In genomic region chr1:85626818-85627217, GRCh38 we compare ENCODE assay signal across 21 cellular contexts. TPM values are rescaled to one million over a fixed set of nuclear protein-coding genes. Genes with fewer than 3 reads are reported as not detected.
"Had no signal": no experiment of that assay in that cellular context is flagged by ENCODE, and none has a peak within 500 bp of the region (broad histone marks: within the 10 kb centered on the region; RNA-seq: fewer than 3 reads in every experiment).

No MANE protein-coding gene starts in this region.

- H3K4me3 Mint-ChIP-seq: naive thymus-derived CD4-positive, alpha-beta T cell; nephron progenitor cell; stimulated activated memory B cell treated with anti-CD40 and anti-IgM and Interleukin-4, amounts not matched to agents 10 μg/mL and 1 μg/mL and 100 μg/mL, for 72 hours; stimulated activated naive CD8-positive, alpha-beta T cell treated with anti-CD3 and anti-CD28 coated beads, Interleukin-15, Interleukin-2, amounts not matched to agents 100 ng/mL and 50 ng/mL, for 24 hours had no signal

- H3K27me3 Mint-ChIP-seq: naive thymus-derived CD4-positive, alpha-beta T cell; stimulated activated memory B cell treated with anti-CD40 and anti-IgM and Interleukin-4, amounts not matched to agents 10 μg/mL and 1 μg/mL and 100 μg/mL, for 72 hours; stimulated activated naive CD8-positive, alpha-beta T cell treated with anti-CD3 and anti-CD28 coated beads, Interleukin-15, Interleukin-2, amounts not matched to agents 100 ng/mL and 50 ng/mL, for 24 hours had no signal

- H3K27me3 ChIP-seq: dorsolateral prefrontal cortex, hepatocyte, tibial nerve, upper lobe of right lung, vagina had no signal

- H3K4me1 ChIP-seq: tibial nerve, vagina had no signal

- H3K4me3 ChIP-seq: dorsolateral prefrontal cortex, hepatocyte, left ventricle myocardium inferior, lower lobe of right lung, tibial nerve, upper lobe of right lung, vagina had no signal

- H3K36me3 ChIP-seq: lower lobe of right lung, upper lobe of right lung, vagina had no signal

- H3K27ac Mint-ChIP-seq: naive thymus-derived CD4-positive, alpha-beta T cell; stimulated activated memory B cell treated with anti-CD40 and anti-IgM and Interleukin-4, amounts not matched to agents 10 μg/mL and 1 μg/mL and 100 μg/mL, for 72 hours; stimulated activated naive CD8-positive, alpha-beta T cell treated with anti-CD3 and anti-CD28 coated beads, Interleukin-15, Interleukin-2, amounts not matched to agents 100 ng/mL and 50 ng/mL, for 24 hours had no signal

- DNase-seq: cortex of kidney; dorsolateral prefrontal cortex; effector CD8-positive, alpha-beta T cell; foreskin fibroblast; kidney; left cardiac atrium; left ventricle myocardium inferior; lower lobe of right lung; mesendoderm; naive thymus-derived CD4-positive, alpha-beta T cell; nephron progenitor cell; small intestine; stimulated activated CD4-positive, alpha-beta T cell treated with anti-CD3 and anti-CD28 coated beads, Interleukin-2, amount 100 ng/mL, for 48 hours; upper lobe of right lung had no signal

- ATAC-seq: esophagus mucosa; left cardiac atrium; lower lobe of right lung; naive thymus-derived CD4-positive, alpha-beta T cell; sciatic nerve; stimulated activated memory B cell treated with anti-CD40 and anti-IgM and Interleukin-4, amounts not matched to agents 10 μg/mL and 1 μg/mL and 100 μg/mL, for 72 hours; upper lobe of right lung had no signal

- H3K27ac ChIP-seq: dorsolateral prefrontal cortex, hepatocyte, left ventricle myocardium inferior, lower lobe of right lung, tibial nerve, upper lobe of right lung, vagina had no signal

- H3K9me3 ChIP-seq: lower lobe of right lung, upper lobe of right lung had no signal

- H3K4me1 Mint-ChIP-seq: stimulated activated memory B cell treated with anti-CD40 and anti-IgM and Interleukin-4, amounts not matched to agents 10 μg/mL and 1 μg/mL and 100 μg/mL, for 72 hours had no signal

RNA-seq across cellular contexts. Expression of gene CCN1, which starts 46.3 kb away (rescaled TPM):
- total RNA-seq: naive thymus-derived CD4-positive, alpha-beta T cell had no signal
- polyA plus RNA-seq: naive thymus-derived CD4-positive, alpha-beta T cell had no signal
